In genomic region chr12:73374360-73374759, GRCh38 we compare ENCODE assay signal across 34 cellular contexts.
"Had no signal": no experiment of that assay in that cellular context is flagged by ENCODE, and none has a peak within 500 bp of the region (broad histone marks: within the 10 kb centered on the region; RNA-seq: fewer than 3 reads in every experiment).

No MANE protein-coding gene starts in this region.

- H3K4me1 ChIP-seq: adrenal gland, body of pancreas, breast epithelium had no signal

- ATAC-seq: activated CD8-positive, alpha-beta T cell treated with anti-CD3 and anti-CD28 coated beads for 36 hours; activated naive CD4-positive, alpha-beta T cell treated with anti-CD3 and anti-CD28 coated beads, Interleukin-2, amount 50 U/mL, for 72 hours; activated T-cell treated with anti-CD3 and anti-CD28 coated beads, Interleukin-2, amount 50 U/mL, for 4 hours; activated T-cell treated with anti-CD3 and anti-CD28 coated beads, Interleukin-2, amount 50 U/mL, for 72 hours; activated T-helper 17 cell treated with anti-CD3 and anti-CD28 coated beads, Interleukin-2, amount 50 U/mL, for 72 hours; body of pancreas had no signal

- FAIRE-seq: astrocyte, TTC549 had no signal

- H3K4me3 ChIP-seq: adrenal gland, body of pancreas, breast epithelium had no signal

- H3K36me3 ChIP-seq: adrenal gland, brain microvascular endothelial cell, breast epithelium had no signal

- DNase-seq: activated B cell treated with CpG ODN at 0.5 μM for 24 hours; activated CD4-positive, alpha-beta memory T cell treated with anti-CD3 and anti-CD28 coated beads for 36 hours; activated CD4-positive, alpha-beta T cell treated with anti-CD3 and anti-CD28 coated beads for 4 hours; activated CD4-positive, alpha-beta T cell treated with anti-CD3 and anti-CD28 coated beads, Interleukin-2, amount 10 ng/mL, durations not matched to agents 24 days and 14 days; activated CD4-positive, alpha-beta T cell treated with anti-CD3 and anti-CD28 coated beads, Interleukin-2, amount 50 U/mL, for 1 hour; activated CD4-positive, alpha-beta T cell treated with anti-CD3 and anti-CD28 coated beads, Interleukin-2, amount 50 U/mL, for 4 hours; activated CD4-positive, CD25-positive, alpha-beta regulatory T cell treated with anti-CD3 and anti-CD28 coated beads, Interleukin-2, amount 50 U/mL, for 72 hours; activated CD8-positive, alpha-beta memory T cell treated with anti-CD3 and anti-CD28 coated beads, Interleukin-2, amount 50 U/mL, for 4 hours; activated CD8-positive, alpha-beta T cell treated with anti-CD3 and anti-CD28 coated beads for 36 hours; activated effector memory CD4-positive, alpha-beta T cell treated with anti-CD3 and anti-CD28 coated beads, Interleukin-2, amount 50 U/mL, for 16 hours; activated gamma-delta T cell treated with Interleukin-2 at 50 U/mL for 16 hours; activated naive CD4-positive, alpha-beta T cell; activated naive CD4-positive, alpha-beta T cell treated with anti-CD3 and anti-CD28 coated beads for 36 hours; activated naive CD4-positive, alpha-beta T cell treated with anti-CD3 and anti-CD28 coated beads, Interleukin-2, amount 50 U/mL, for 16 hours; activated naive CD8-positive, alpha-beta T cell treated with anti-CD3 and anti-CD28 coated beads for 36 hours; activated T-cell treated with anti-CD3 and anti-CD28 coated beads for 4 hours; activated T-cell treated with anti-CD3 and anti-CD28 coated beads, Interleukin-2, amount 50 U/mL, for 1 hour; activated T-cell treated with anti-CD3 and anti-CD28 coated beads, Interleukin-2, amount 50 U/mL, for 4 hours; activated T-cell treated with anti-CD3 and anti-CD28 coated beads, Interleukin-2, amount 50 U/mL, for 72 hours; adrenal gland; amniotic stem cell; aorta; body of pancreas; brain microvascular endothelial cell; central memory CD4-positive, alpha-beta T cell; T-helper 1 cell; T-helper 2 cell; T-helper 9 cell had no signal

- H3K9me3 ChIP-seq: body of pancreas had no signal

- H3K27ac ChIP-seq: adrenal gland, body of pancreas, brain microvascular endothelial cell, breast epithelium, VCaP had no signal

- H3K27me3 ChIP-seq: adrenal gland, body of pancreas, brain microvascular endothelial cell, breast epithelium had no signal
